ENCODE assay signal across 20 cellular contexts in genomic region chr3:164470471-164470870, GRCh38.
"Had no signal": no experiment of that assay in that cellular context is flagged by ENCODE, and none has a peak within 500 bp of the region (broad histone marks: within the 10 kb centered on the region; RNA-seq: fewer than 3 reads in every experiment).

No MANE protein-coding gene starts in this region.

- H3K4me3 ChIP-seq: esophagus muscularis mucosa, gastrocnemius medialis, neural progenitor cell, ovary, right atrium auricular region, sigmoid colon, skin epidermis had no signal

- H3K36me3 ChIP-seq: esophagus muscularis mucosa, gastrocnemius medialis, neural progenitor cell, ovary, right atrium auricular region, sigmoid colon had no signal

- H3K27me3 ChIP-seq: esophagus muscularis mucosa, gastrocnemius medialis, neural progenitor cell, ovary, right atrium auricular region, sigmoid colon had no signal

- H2AFZ ChIP-seq: neural progenitor cell had no signal

- H3K27ac ChIP-seq: epithelial cell of prostate, esophagus muscularis mucosa, gastrocnemius medialis, neural progenitor cell, ovary, right atrium auricular region, sigmoid colon, skin epidermis had no signal

- H3K4me2 ChIP-seq: neural progenitor cell had no signal

- H3K9me3 ChIP-seq: esophagus muscularis mucosa, gastrocnemius medialis, ovary, sigmoid colon had no signal

- ATAC-seq: effector memory CD8-positive, alpha-beta T cell; gastrocnemius medialis; left lobe of liver; natural killer cell; stimulated activated naive B cell treated with anti-CD40 and anti-IgM and Interleukin-4, amounts not matched to agents 10 μg/mL and 1 μg/mL and 100 μg/mL, for 72 hours had no signal

- H3K4me1 ChIP-seq: esophagus muscularis mucosa, gastrocnemius medialis, neural progenitor cell, right atrium auricular region, sigmoid colon had no signal

- H3K9ac ChIP-seq: neural progenitor cell had no signal

- DNase-seq: cortex of kidney; effector memory CD8-positive, alpha-beta T cell; gastrocnemius medialis; glutamatergic neuron; islet precursor cell; mammary epithelial cell; natural killer cell; nucleus accumbens; ovary; sigmoid colon; stimulated activated CD4-positive, alpha-beta T cell treated with anti-CD3 and anti-CD28 coated beads, Interleukin-2, amount 100 ng/mL, for 24 hours; stimulated activated CD4-positive, alpha-beta T cell treated with anti-CD3 and anti-CD28 coated beads, Interleukin-4, amount 100 ng/mL, for 4 hours; stimulated activated naive B cell treated with anti-CD40 and anti-IgM and Interleukin-4, amounts not matched to agents 10 μg/mL and 1 μg/mL and 100 μg/mL, for 72 hours; trophoblast cell had no signal
